In the genomic region with DNA sequence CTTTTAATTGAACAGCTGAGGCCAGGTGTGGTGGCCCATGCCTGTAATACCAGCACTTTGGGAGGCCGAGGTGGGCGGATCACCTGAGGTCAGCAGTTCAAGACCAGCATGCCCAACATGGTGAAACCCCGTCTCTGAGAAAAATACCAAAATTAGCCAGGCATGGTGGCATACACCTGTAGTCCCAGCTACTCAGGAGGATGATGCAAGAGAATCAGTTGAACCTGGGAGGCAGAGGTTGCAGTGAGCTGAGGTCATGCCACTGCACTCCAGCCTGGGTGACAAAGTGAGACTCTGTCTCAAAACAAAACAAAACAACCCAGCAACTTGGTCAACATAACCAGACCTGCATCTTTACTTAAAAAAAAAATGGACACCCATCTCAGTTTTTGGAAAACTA, we compare ENCODE assay signal across 1 cellular context. TPM values are rescaled to one million over a fixed set of nuclear protein-coding genes. Genes with fewer than 3 reads are reported as not detected.
"Had no signal": no experiment of that assay in that cellular context is flagged by ENCODE, and none has a peak within 500 bp of the region (broad histone marks: within the 10 kb centered on the region; RNA-seq: fewer than 3 reads in every experiment).

No MANE protein-coding gene starts in this region.

RNA-seq across cellular contexts. Expression of gene SRRM5, which starts 24.9 kb away (rescaled TPM):
- total RNA-seq: G401 had no signal
